Comparison of ENCODE assay signal across 25 cellular contexts in genomic region chr14:95257521-95257920, GRCh38.
"Had no signal": no experiment of that assay in that cellular context is flagged by ENCODE, and none has a peak within 500 bp of the region (broad histone marks: within the 10 kb centered on the region; RNA-seq: fewer than 3 reads in every experiment).

No MANE protein-coding gene starts in this region.

- H3K27me3 ChIP-seq: esophagus squamous epithelium, gastroesophageal sphincter, neural progenitor cell, pancreas, stomach, transverse colon had no signal

- H3K27ac ChIP-seq: esophagus squamous epithelium, gastroesophageal sphincter, left ventricle myocardium inferior, neural progenitor cell, pancreas, stomach, thoracic aorta, transverse colon had no signal

- H3K4me3 ChIP-seq: esophagus squamous epithelium, gastroesophageal sphincter, left ventricle myocardium inferior, lung, mucosa of descending colon, neural progenitor cell, pancreas, stomach, thoracic aorta, transverse colon had no signal

- H3K27me3 Mint-ChIP-seq: dendritic cell treated with granulocyte-macrophage colony-stimulating factor and Interleukin-4, amounts not matched to agents 40 ng/mL and 50 ng/mL, for 4 days; progenitor cell of endocrine pancreas had no signal

- FAIRE-seq: kidney, pancreas, small intestine had no signal

- H3K4me2 ChIP-seq: neural progenitor cell had no signal

- DNase-seq: effector memory CD8-positive, alpha-beta T cell; esophagus squamous epithelium; foreskin fibroblast; glutamatergic neuron; immature natural killer cell; kidney; left cardiac atrium; left ventricle myocardium inferior; mucosa of descending colon; naive thymus-derived CD8-positive, alpha-beta T cell; occipital lobe; pancreas; right cardiac atrium; small intestine; stimulated activated CD4-positive, alpha-beta T cell treated with anti-CD3 and anti-CD28 coated beads, Interleukin-12 subunit alpha, Interleukin-12 subunit beta, amount 100 ng/mL, for 4 hours; stimulated activated naive CD4-positive, alpha-beta T cell; substantia nigra; transverse colon had no signal

- H3K9me3 ChIP-seq: esophagus squamous epithelium, gastroesophageal sphincter, left ventricle myocardium inferior, mucosa of descending colon, pancreas, stomach, thoracic aorta, transverse colon had no signal

- H3K36me3 ChIP-seq: esophagus squamous epithelium, gastroesophageal sphincter, left ventricle myocardium inferior, neural progenitor cell, pancreas, stomach, thoracic aorta, transverse colon had no signal

- H3K36me3 Mint-ChIP-seq: immature natural killer cell; naive thymus-derived CD8-positive, alpha-beta T cell; neural progenitor cell had no signal

- H3K4me1 Mint-ChIP-seq: immature natural killer cell had no signal

- ATAC-seq: effector memory CD8-positive, alpha-beta T cell; gastroesophageal sphincter; left cardiac atrium; mucosa of descending colon; naive thymus-derived CD8-positive, alpha-beta T cell; pancreas; right cardiac atrium had no signal

- H3K9me3 Mint-ChIP-seq: dendritic cell treated with granulocyte-macrophage colony-stimulating factor and Interleukin-4, amounts not matched to agents 40 ng/mL and 50 ng/mL, for 4 days; effector memory CD8-positive, alpha-beta T cell; immature natural killer cell; naive thymus-derived CD8-positive, alpha-beta T cell; neural progenitor cell had no signal

- H3K4me3 Mint-ChIP-seq: dendritic cell treated with granulocyte-macrophage colony-stimulating factor and Interleukin-4, amounts not matched to agents 40 ng/mL and 50 ng/mL, for 4 days; effector memory CD8-positive, alpha-beta T cell; immature natural killer cell; naive thymus-derived CD8-positive, alpha-beta T cell had no signal

- H3K9ac ChIP-seq: neural progenitor cell had no signal

- H2AFZ ChIP-seq: neural progenitor cell had no signal

- H3K27ac Mint-ChIP-seq: effector memory CD8-positive, alpha-beta T cell; immature natural killer cell; naive thymus-derived CD8-positive, alpha-beta T cell; neural progenitor cell; progenitor cell of endocrine pancreas had no signal
